Comparison of ENCODE assay signal across 20 cellular contexts in genomic region chr22:49057910-49058309, GRCh38.
DNase-seq lines count a peak whose midpoint lies in the region; ATAC-seq and TF ChIP-seq lines count a peak whose summit lies in the region.
"Had no signal": no experiment of that assay in that cellular context is flagged by ENCODE, and none has a peak within 500 bp of the region (broad histone marks: within the 10 kb centered on the region; RNA-seq: fewer than 3 reads in every experiment).

No MANE protein-coding gene starts in this region.

- ATAC-seq in activated naive CD8-positive, alpha-beta T cell treated with anti-CD3 and anti-CD28 coated beads, Interleukin-2, amount 10 ng/mL, durations not matched to agents 7 days and 5 days (ENCODE audit: low read depth) = no peak
- no peak for ATAC-seq in activated naive CD8-positive, alpha-beta T cell treated with anti-CD3 and anti-CD28 coated beads, Interleukin-2, amount 50 U/mL, for 24 hours
- ATAC-seq in GM19395 (IDR thresholded peaks at IDR 0.05; ENCODE audit: unreplicated experiment) = no peak
- ATAC-seq: A549, HCT116 had no signal

- H3K4me3 Mint-ChIP-seq in activated naive CD8-positive, alpha-beta T cell treated with anti-CD3 and anti-CD28 coated beads, Interleukin-2, amount 10 ng/mL, durations not matched to agents 7 days and 5 days = no peak overlapping the region
- no peak overlapping the region for H3K4me3 Mint-ChIP-seq in activated naive CD8-positive, alpha-beta T cell treated with anti-CD3 and anti-CD28 coated beads, Interleukin-2, amount 50 U/mL, for 24 hours
- H3K4me3 Mint-ChIP-seq in chondrocyte (ENCODE audit: unreplicated experiment) = no peak overlapping the region
- H3K4me3 Mint-ChIP-seq: CD4-positive, alpha-beta memory T cell had no signal

- H3K4me1 Mint-ChIP-seq in activated naive CD8-positive, alpha-beta T cell treated with anti-CD3 and anti-CD28 coated beads, Interleukin-2, amount 10 ng/mL, durations not matched to agents 7 days and 5 days = no peaks in the 10 kb centered on the region
- H3K4me1 Mint-ChIP-seq in activated naive CD8-positive, alpha-beta T cell treated with anti-CD3 and anti-CD28 coated beads, Interleukin-2, amount 50 U/mL, for 24 hours = no peaks in the 10 kb centered on the region
- no peaks in the 10 kb centered on the region for H3K4me1 Mint-ChIP-seq in chondrocyte (ENCODE audit: low read depth)
- H3K4me1 Mint-ChIP-seq: CD14-positive monocyte; CD4-positive, alpha-beta memory T cell had no signal

- H3K27me3 Mint-ChIP-seq in activated naive CD8-positive, alpha-beta T cell treated with anti-CD3 and anti-CD28 coated beads, Interleukin-2, amount 10 ng/mL, durations not matched to agents 7 days and 5 days = no peaks in the 10 kb centered on the region
- H3K27me3 Mint-ChIP-seq in activated naive CD8-positive, alpha-beta T cell treated with anti-CD3 and anti-CD28 coated beads, Interleukin-2, amount 50 U/mL, for 24 hours = peaks cover 11% of the 10 kb centered on the region
- H3K27me3 Mint-ChIP-seq in chondrocyte (ENCODE audit: low read depth) = peaks cover 15% of the 10 kb centered on the region

- no peaks in the 10 kb centered on the region for H3K36me3 Mint-ChIP-seq in activated naive CD8-positive, alpha-beta T cell treated with anti-CD3 and anti-CD28 coated beads, Interleukin-2, amount 10 ng/mL, durations not matched to agents 7 days and 5 days
- no peaks in the 10 kb centered on the region for H3K36me3 Mint-ChIP-seq in activated naive CD8-positive, alpha-beta T cell treated with anti-CD3 and anti-CD28 coated beads, Interleukin-2, amount 50 U/mL, for 24 hours (ENCODE audit: low read depth)
- H3K36me3 Mint-ChIP-seq in chondrocyte (ENCODE audit: low read depth) = no peaks in the 10 kb centered on the region
- H3K36me3 Mint-ChIP-seq: CD14-positive monocyte; CD4-positive, alpha-beta memory T cell had no signal

- H3K27ac Mint-ChIP-seq in activated naive CD8-positive, alpha-beta T cell treated with anti-CD3 and anti-CD28 coated beads, Interleukin-2, amount 10 ng/mL, durations not matched to agents 7 days and 5 days = no peak overlapping the region
- no peak overlapping the region for H3K27ac Mint-ChIP-seq in activated naive CD8-positive, alpha-beta T cell treated with anti-CD3 and anti-CD28 coated beads, Interleukin-2, amount 50 U/mL, for 24 hours
- H3K27ac Mint-ChIP-seq in chondrocyte (ENCODE audit: unreplicated experiment) = no peak overlapping the region
- H3K27ac Mint-ChIP-seq: CD14-positive monocyte; CD4-positive, alpha-beta memory T cell had no signal

- no peaks in the 10 kb centered on the region for H3K9me3 Mint-ChIP-seq in activated naive CD8-positive, alpha-beta T cell treated with anti-CD3 and anti-CD28 coated beads, Interleukin-2, amount 10 ng/mL, durations not matched to agents 7 days and 5 days
- no peaks in the 10 kb centered on the region for H3K9me3 Mint-ChIP-seq in activated naive CD8-positive, alpha-beta T cell treated with anti-CD3 and anti-CD28 coated beads, Interleukin-2, amount 50 U/mL, for 24 hours
- H3K9me3 Mint-ChIP-seq in chondrocyte (ENCODE audit: low read depth) = no peaks in the 10 kb centered on the region
- H3K9me3 Mint-ChIP-seq: CD14-positive monocyte, H9 had no signal

- peak; percentile 1 for DNase-seq in activated naive CD8-positive, alpha-beta T cell treated with anti-CD3 and anti-CD28 coated beads, Interleukin-2, amount 10 ng/mL, durations not matched to agents 7 days and 5 days
- no peak for DNase-seq in activated naive CD8-positive, alpha-beta T cell treated with anti-CD3 and anti-CD28 coated beads, Interleukin-2, amount 50 U/mL, for 24 hours
- DNase-seq in chondrocyte (ENCODE audit: low spot score) (peak; percentile 46), posterior vena cava (ENCODE audit: low spot score) (peak; percentile 65), CD1c-positive myeloid dendritic cell (ENCODE audit: extremely low spot score) (no peak)
- DNase-seq: 8988T; ACHN; AML-193; BE2C; Calu3; CD4-positive, alpha-beta memory T cell; DMS53; DMS79 treated with DMSO at 0.1 percent for 48 hours; GF-D8; GM23248; H9 had no signal

- TF ChIP-seq CTCF in chondrocyte (IDR thresholded peaks at IDR 0.05) = no peak

- POLR2A ChIA-PET in activated naive CD8-positive, alpha-beta T cell treated with anti-CD3 and anti-CD28 coated beads, Interleukin-2, amount 10 ng/mL, durations not matched to agents 7 days and 5 days (lab: Charles Lee) = no interaction called here

- intact Hi-C loops in posterior vena cava (cut with DNase I) = no loop called here

Comparison
In these comparisons a context has a peak if more than half of its experiments do, and no peak if none do; other contexts are left out.
1. DNase-seq: peak in activated naive CD8-positive, alpha-beta T cell treated with anti-CD3 and anti-CD28 coated beads, Interleukin-2, amount 10 ng/mL, durations not matched to agents 7 days and 5 days (single experiment), chondrocyte (single experiment) and posterior vena cava (single experiment); none in activated naive CD8-positive, alpha-beta T cell treated with anti-CD3 and anti-CD28 coated beads, Interleukin-2, amount 50 U/mL, for 24 hours (single experiment) and CD1c-positive myeloid dendritic cell (single experiment).